9 cellular contexts compared by ENCODE assay signal in the genomic region with DNA sequence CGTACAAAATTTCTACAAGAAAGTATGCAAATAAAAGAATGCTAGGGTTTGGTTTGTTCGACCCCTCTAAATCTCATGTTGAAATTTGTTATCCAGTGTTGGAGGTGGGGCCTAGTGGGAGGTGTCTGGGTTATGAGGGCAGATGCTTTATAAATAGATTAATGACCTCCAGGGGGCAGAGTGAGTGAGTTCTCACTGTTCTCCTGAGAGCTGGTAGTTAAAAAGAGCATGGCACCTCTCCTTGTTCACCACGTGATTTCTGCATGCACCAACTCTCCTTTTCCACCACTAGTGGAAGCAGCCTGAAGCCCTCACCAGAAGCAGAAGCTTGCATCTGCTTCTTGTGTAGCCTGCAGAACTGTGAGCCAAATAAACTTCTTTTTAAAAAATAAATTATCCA. TPM values are rescaled to one million over a fixed set of nuclear protein-coding genes. Genes with fewer than 3 reads are reported as not detected.
A peak's percentile ranks its signal among the peaks of the same experiment; 100 is the strongest.
DNase-seq lines count a peak whose midpoint lies in the region; ATAC-seq and FAIRE-seq lines count a peak whose summit lies in the region.
"Had no signal": no experiment of that assay in that cellular context is flagged by ENCODE, and none has a peak within 500 bp of the region (broad histone marks: within the 10 kb centered on the region; RNA-seq: fewer than 3 reads in every experiment).

No MANE protein-coding gene starts in this region.

- DNase-seq in CD1c-positive myeloid dendritic cell (ENCODE audit: extremely low spot score) (peak; percentile 65), NCI-H69 (lab: John Stamatoyannopoulos, UW) (peak; percentile 68), dermis microvascular lymphatic vessel endothelial cell (ENCODE audit: low read depth in 2 of 2) (peak; percentile 4 to 18), urothelium cell line (ENCODE audit: low spot score) (peak; percentile 20)
- no peak for DNase-seq in activated T-cell treated with anti-CD3 and anti-CD28 coated beads, Interleukin-2, amount 50 U/mL, for 1 hour
- DNase-seq in stimulated activated CD8-positive, alpha-beta memory T cell treated with anti-CD3 and anti-CD28 coated beads, Interleukin-4, amount 100 ng/mL, for 48 hours: no peak

- no peak for FAIRE-seq in urothelium cell line (lab: Jason Lieb, UNC)

- ATAC-seq in GM19023 (IDR thresholded peaks at IDR 0.05; ENCODE audit: unreplicated experiment) (peak; percentile 62), HG03060 (IDR thresholded peaks at IDR 0.05; ENCODE audit: low read depth, unreplicated experiment) (peak; percentile 42)

RNA-seq across cellular contexts. Expression of gene FAM170A, which starts 50.4 kb away (rescaled TPM):
- not detected in 2 replicates for total RNA-seq in dermis microvascular lymphatic vessel endothelial cell
- total RNA-seq: urinary bladder had no signal

Comparison
In these comparisons a context has a peak if more than half of its experiments do, and no peak if none do; other contexts are left out.
1. DNase-seq: peak in CD1c-positive myeloid dendritic cell (single experiment), NCI-H69 (single experiment), dermis microvascular lymphatic vessel endothelial cell (2 of 2) and urothelium cell line (single experiment); none in activated T-cell treated with anti-CD3 and anti-CD28 coated beads, Interleukin-2, amount 50 U/mL, for 1 hour (single experiment) and stimulated activated CD8-positive, alpha-beta memory T cell treated with anti-CD3 and anti-CD28 coated beads, Interleukin-4, amount 100 ng/mL, for 48 hours (single experiment).